ENCODE assay signal across 19 cellular contexts in the genomic region with DNA sequence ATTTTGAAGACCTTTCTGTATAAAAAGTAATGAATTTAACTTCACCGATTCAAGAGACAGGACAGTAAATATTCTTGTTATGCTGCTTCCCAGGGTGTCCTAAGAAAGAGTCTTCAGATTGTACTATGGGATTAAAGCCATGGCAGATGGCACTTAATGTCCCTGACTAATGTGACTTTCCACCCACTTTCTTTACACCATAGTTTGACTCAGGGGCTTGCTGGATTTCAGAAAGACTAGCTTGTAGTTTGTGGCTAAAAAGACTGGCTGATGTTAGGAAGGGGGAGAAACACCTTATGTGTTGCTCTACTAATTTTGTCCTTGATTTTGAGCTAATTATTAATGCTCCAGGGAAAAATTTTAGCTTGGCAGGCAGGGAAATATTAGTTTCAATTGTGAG.
A peak's percentile ranks its signal among the peaks of the same experiment; 100 is the strongest.
DNase-seq lines count a peak whose midpoint lies in the region; ATAC-seq and TF ChIP-seq lines count a peak whose summit lies in the region.
"Had no signal": no experiment of that assay in that cellular context is flagged by ENCODE, and none has a peak within 500 bp of the region (broad histone marks: within the 10 kb centered on the region; RNA-seq: fewer than 3 reads in every experiment).

No MANE protein-coding gene starts in this region.

- peaks cover 77% of the 10 kb centered on the region for H3K4me1 Mint-ChIP-seq in activated CD8-positive, alpha-beta T cell treated with anti-CD3 and anti-CD28 coated beads for 36 hours (ENCODE audit: low read depth)
- peaks cover 33% of the 10 kb centered on the region for H3K4me1 Mint-ChIP-seq in activated CD8-positive, alpha-beta T cell treated with anti-CD3 and anti-CD28 coated beads, Interleukin-2, amount 10 ng/mL, durations not matched to agents 7 days and 5 days (ENCODE audit: low read depth)
- peaks cover 89% of the 10 kb centered on the region for H3K4me1 Mint-ChIP-seq in central memory CD8-positive, alpha-beta T cell

- no peak for TF ChIP-seq RAD21 in HCT116 (IDR thresholded peaks at IDR 0.05; ENCODE audit: low read depth)

- H3K27ac ChIP-seq in HCT116 (ENCODE audit: low read depth, low read length) = no peak overlapping the region
- peak overlapping the region in 3 of 4 donors; percentile 53 to 66 (median 56) for H3K27ac ChIP-seq in gastrocnemius medialis
- H3K27ac ChIP-seq: BLaER1 had no signal

- no TSS peak for BruUV-seq in HCT116 (replicated peaks; lab: Mats Ljungman, UMichigan)

- no peaks in the 10 kb centered on the region for H3K27me3 ChIP-seq in HCT116 (ENCODE audit: insufficient read depth, low read length)
- no peaks in the 10 kb centered on the region for H3K27me3 ChIP-seq in gastrocnemius medialis
- H3K27me3 ChIP-seq: BLaER1, MG63, right atrium auricular region had no signal

- no peak overlapping the region for H2AFZ ChIP-seq in HCT116 (ENCODE audit: low read depth, low read length, poor library complexity, severe bottlenecking)

- ATAC-seq in activated CD8-positive, alpha-beta T cell treated with anti-CD3 and anti-CD28 coated beads for 36 hours = peak; percentile 31
- ATAC-seq in activated CD8-positive, alpha-beta T cell treated with anti-CD3 and anti-CD28 coated beads, Interleukin-2, amount 10 ng/mL, durations not matched to agents 7 days and 5 days = no peak
- no peak for ATAC-seq in HCT116
- no peak for ATAC-seq in central memory CD8-positive, alpha-beta T cell (replicated peaks; ENCODE audit: extremely low read depth, poor library complexity, severe bottlenecking)
- no peak for ATAC-seq in gastrocnemius medialis
- no peak for ATAC-seq in HG02678 (IDR thresholded peaks at IDR 0.05; ENCODE audit: unreplicated experiment)

- H3K4me3 Mint-ChIP-seq in activated CD8-positive, alpha-beta T cell treated with anti-CD3 and anti-CD28 coated beads for 36 hours = no peak overlapping the region
- no peak overlapping the region for H3K4me3 Mint-ChIP-seq in activated CD8-positive, alpha-beta T cell treated with anti-CD3 and anti-CD28 coated beads, Interleukin-2, amount 10 ng/mL, durations not matched to agents 7 days and 5 days
- H3K4me3 Mint-ChIP-seq in central memory CD8-positive, alpha-beta T cell = peak overlapping the region; percentile 9
- H3K4me3 Mint-ChIP-seq: brain had no signal

- H3K4me3 ChIP-seq in HCT116 (replicated peaks in 1 of 2; ENCODE audit: low read depth in 1 of 2, low read length in 2 of 2) (no peak overlapping the region), gastrocnemius medialis (no peak overlapping the region)
- H3K4me3 ChIP-seq: BLaER1, MG63, right atrium auricular region had no signal

- H3K4me2 ChIP-seq in HCT116 (ENCODE audit: low read length) = peak overlapping the region; percentile 41; the same call in 1 of the 2 replicates
- H3K4me2 ChIP-seq: BLaER1 had no signal

- H3K79me2 ChIP-seq in HCT116 (ENCODE audit: insufficient read depth, low read length) = no peaks in the 10 kb centered on the region

- no peaks in the 10 kb centered on the region for H3K27me3 Mint-ChIP-seq in activated CD8-positive, alpha-beta T cell treated with anti-CD3 and anti-CD28 coated beads for 36 hours
- H3K27me3 Mint-ChIP-seq in activated CD8-positive, alpha-beta T cell treated with anti-CD3 and anti-CD28 coated beads, Interleukin-2, amount 10 ng/mL, durations not matched to agents 7 days and 5 days (ENCODE audit: low read depth) = no peaks in the 10 kb centered on the region
- H3K27me3 Mint-ChIP-seq in central memory CD8-positive, alpha-beta T cell = no peaks in the 10 kb centered on the region
- H3K27me3 Mint-ChIP-seq: brain, IgD-negative memory B cell had no signal

- RAD21 ChIA-PET in HCT116 (lab: Charles Lee; ENCODE audit: low non-redundant PET in 1 of 2, low total read pairs in 2 of 2, uncharacterized antibody in 2 of 2, unreplicated experiment in 2 of 2) = no interaction called here

- peak overlapping the region; percentile 78 for H3K27ac Mint-ChIP-seq in activated CD8-positive, alpha-beta T cell treated with anti-CD3 and anti-CD28 coated beads for 36 hours
- no peak overlapping the region for H3K27ac Mint-ChIP-seq in activated CD8-positive, alpha-beta T cell treated with anti-CD3 and anti-CD28 coated beads, Interleukin-2, amount 10 ng/mL, durations not matched to agents 7 days and 5 days
- peak overlapping the region; percentile 95 for H3K27ac Mint-ChIP-seq in central memory CD8-positive, alpha-beta T cell (ENCODE audit: low read depth)

- CTCF ChIA-PET in activated CD8-positive, alpha-beta T cell treated with anti-CD3 and anti-CD28 coated beads for 36 hours (lab: Charles Lee) = interaction anchor here (0.8 to 1.4 kb wide), 2 partner anchors 19 to 223 kb away, joined by 3 read pairs; no protein-coding TSS in a partner anchor
- CTCF ChIA-PET in activated CD8-positive, alpha-beta T cell treated with anti-CD3 and anti-CD28 coated beads, Interleukin-2, amount 10 ng/mL, durations not matched to agents 7 days and 5 days (lab: Charles Lee) = no interaction called here
- CTCF ChIA-PET in HCT116 (lab: Charles Lee) = no interaction called here

- H3K9ac ChIP-seq in HCT116 (ENCODE audit: low read length) = no peak overlapping the region
- H3K9ac ChIP-seq: BLaER1 had no signal

- in situ Hi-C loops in gastrocnemius medialis (cut with MboI; ENCODE audit: low sequenced_read_pairs in 4 of 4) = no loop called here

- TF ChIP-seq POLR2A in HCT116 (IDR thresholded peaks at IDR 0.05; ENCODE audit: borderline replicate concordance, extremely low read depth, insufficient read depth, insufficient read length) (no peak), gastrocnemius medialis (IDR thresholded peaks at IDR 0.05) (no peak)

- H3K36me3 Mint-ChIP-seq in activated CD8-positive, alpha-beta T cell treated with anti-CD3 and anti-CD28 coated beads for 36 hours (ENCODE audit: low read depth) = peaks cover 6% of the 10 kb centered on the region
- peaks cover 40% of the 10 kb centered on the region for H3K36me3 Mint-ChIP-seq in activated CD8-positive, alpha-beta T cell treated with anti-CD3 and anti-CD28 coated beads, Interleukin-2, amount 10 ng/mL, durations not matched to agents 7 days and 5 days (ENCODE audit: low read depth)
- H3K36me3 Mint-ChIP-seq in central memory CD8-positive, alpha-beta T cell (ENCODE audit: insufficient read depth) = peaks cover 11% of the 10 kb centered on the region
- H3K36me3 Mint-ChIP-seq: brain had no signal

- POLR2A ChIA-PET in activated CD8-positive, alpha-beta T cell treated with anti-CD3 and anti-CD28 coated beads for 36 hours (lab: Charles Lee) = interaction anchor here (0.6 to 1.0 kb wide), 2 partner anchors 12 to 238 kb away, joined by 3 read pairs; no protein-coding TSS in a partner anchor
- POLR2A ChIA-PET in activated CD8-positive, alpha-beta T cell treated with anti-CD3 and anti-CD28 coated beads, Interleukin-2, amount 10 ng/mL, durations not matched to agents 7 days and 5 days (lab: Charles Lee) = interaction anchor here (1.1 kb wide), 1 partner anchor 10 kb away, joined by 4 read pairs; no protein-coding TSS in a partner anchor
- POLR2A ChIA-PET in HCT116 (lab: Charles Lee) = no interaction called here

- H3K9me3 ChIP-seq in HCT116 (ENCODE audit: control insufficient read depth in 1 of 2, insufficient read depth in 1 of 2, low read depth in 1 of 2, low read length in 2 of 2) = no peaks in the 10 kb centered on the region
- no peaks in the 10 kb centered on the region for H3K9me3 ChIP-seq in gastrocnemius medialis
- H3K9me3 ChIP-seq: MG63, right atrium auricular region had no signal

- H3K9me2 ChIP-seq in HCT116 (ENCODE audit: insufficient read depth) = no peaks in the 10 kb centered on the region

- H3K36me3 ChIP-seq in HCT116 (ENCODE audit: control insufficient read depth in 1 of 2, insufficient read depth in 2 of 2, low read length in 2 of 2) (no peaks in the 10 kb centered on the region), gastrocnemius medialis (no peaks in the 10 kb centered on the region)
- H3K36me3 ChIP-seq: MG63, right atrium auricular region had no signal

- no peaks in the 10 kb centered on the region for H3K9me3 Mint-ChIP-seq in activated CD8-positive, alpha-beta T cell treated with anti-CD3 and anti-CD28 coated beads for 36 hours
- H3K9me3 Mint-ChIP-seq in activated CD8-positive, alpha-beta T cell treated with anti-CD3 and anti-CD28 coated beads, Interleukin-2, amount 10 ng/mL, durations not matched to agents 7 days and 5 days (ENCODE audit: insufficient read depth) = no peaks in the 10 kb centered on the region
- no peaks in the 10 kb centered on the region for H3K9me3 Mint-ChIP-seq in central memory CD8-positive, alpha-beta T cell
- H3K9me3 Mint-ChIP-seq: brain, IgD-negative memory B cell had no signal

- DNase-seq in activated CD8-positive, alpha-beta T cell treated with anti-CD3 and anti-CD28 coated beads for 36 hours = no peak
- no peak for DNase-seq in activated CD8-positive, alpha-beta T cell treated with anti-CD3 and anti-CD28 coated beads, Interleukin-2, amount 10 ng/mL, durations not matched to agents 7 days and 5 days
- no peak for DNase-seq in HCT116 (ENCODE audit: low read depth, low spot score)
- DNase-seq in central memory CD8-positive, alpha-beta T cell (ENCODE audit: low spot score in 2 of 2) = no peak
- no peak for DNase-seq in gastrocnemius medialis
- DNase-seq in NCI-H1092 (lab: John Stamatoyannopoulos, UW) = no peak
- DNase-seq in AG08395 (ENCODE audit: low spot score) = no peak
- DNase-seq: effector memory CD4-positive, alpha-beta T cell; H7; kidney; NCI-H146; NCI-H2171 treated with DMSO at 0.1 percent for 48 hours; NCI-H526 had no signal

- H3K4me1 ChIP-seq in HCT116 (ENCODE audit: control insufficient read depth in 1 of 2, insufficient read depth in 2 of 2, low read length in 2 of 2) = peaks cover 24 to 29% of the 10 kb centered on the region in 2 experiments
- H3K4me1 ChIP-seq in gastrocnemius medialis = peaks cover 16 to 50% of the 10 kb centered on the region in 2 donors

- no peak for TF ChIP-seq CTCF in activated CD8-positive, alpha-beta T cell treated with anti-CD3 and anti-CD28 coated beads for 36 hours (IDR thresholded peaks at IDR 0.05)
- TF ChIP-seq CTCF in HCT116 (IDR thresholded peaks at IDR 0.05 in 2 of 3, conservative IDR thresholded peaks at IDR 0.05 in 1 of 3; ENCODE audit: borderline replicate concordance in 1 of 3, insufficient read depth in 1 of 3, low read depth in 2 of 3, low read length in 2 of 3) (no peak), gastrocnemius medialis (IDR thresholded peaks at IDR 0.05 in 4 of 5, conservative IDR thresholded peaks at IDR 0.05 in 1 of 5) (no peak)

- H4K20me1 ChIP-seq in HCT116 (ENCODE audit: insufficient read depth) = no peaks in the 10 kb centered on the region

- intact Hi-C loops in activated CD8-positive, alpha-beta T cell treated with anti-CD3 and anti-CD28 coated beads for 36 hours (cut with micrococcal nuclease) = no loop called here
- intact Hi-C loops in HCT116 (cut with micrococcal nuclease) = no loop called here
- intact Hi-C loops in gastrocnemius medialis (cut with DNase I; ENCODE audit: low total_unique reads) = no loop called here

TF ChIP-seq in HCT116, 20 proteins besides CTCF, POLR2A, EP300 and RAD21 (continues in another document):
- no peak for TF ChIP-seq JUND (IDR thresholded peaks at IDR 0.05)
- TF ChIP-seq POLR2AphosphoS5 (IDR thresholded peaks at IDR 0.05; ENCODE audit: low read depth, low read length) = no peak
- no peak for TF ChIP-seq SP1 (IDR thresholded peaks at IDR 0.05; ENCODE audit: low read depth)
- TF ChIP-seq SRF (IDR thresholded peaks at IDR 0.05; ENCODE audit: low read depth) = no peak
- no peak for TF ChIP-seq TCF7L2 (IDR thresholded peaks at IDR 0.05; ENCODE audit: borderline replicate concordance, extremely low read depth, insufficient read depth, insufficient read length)
